Comparison of ENCODE assay signal across 18 cellular contexts in genomic region chr9:135023389-135023788, GRCh38.
DNase-seq lines count a peak whose midpoint lies in the region; ATAC-seq and TF ChIP-seq lines count a peak whose summit lies in the region.
"Had no signal": no experiment of that assay in that cellular context is flagged by ENCODE, and none has a peak within 500 bp of the region (broad histone marks: within the 10 kb centered on the region; RNA-seq: fewer than 3 reads in every experiment).

No MANE protein-coding gene starts in this region.

- peaks cover 3% of the 10 kb centered on the region for H3K4me1 ChIP-seq in RWPE2 (ENCODE audit: insufficient read depth, poor library complexity, severe bottlenecking)
- H3K4me1 ChIP-seq: esophagus muscularis mucosa had no signal

- peaks cover 11% of the 10 kb centered on the region for H3K4me1 Mint-ChIP-seq in HFFc6 (ENCODE audit: low read depth)
- H3K4me1 Mint-ChIP-seq: CD14-positive monocyte, nephron had no signal

- peaks cover 41% of the 10 kb centered on the region for H3K27me3 Mint-ChIP-seq in HFFc6 (ENCODE audit: insufficient read depth)
- H3K27me3 Mint-ChIP-seq: activated naive CD8-positive, alpha-beta T cell had no signal

- H3K36me3 Mint-ChIP-seq in HFFc6 (ENCODE audit: low read depth): peaks cover 3% of the 10 kb centered on the region; the same call in 1 of the 2 replicates
- H3K36me3 Mint-ChIP-seq: activated naive CD8-positive, alpha-beta T cell; CD14-positive monocyte had no signal

- no peak overlapping the region for H3K27ac Mint-ChIP-seq in HFFc6
- H3K27ac Mint-ChIP-seq: activated naive CD8-positive, alpha-beta T cell; CD14-positive monocyte; nephron had no signal

- H3K36me3 ChIP-seq in RWPE2 (ENCODE audit: low read depth): no peaks in the 10 kb centered on the region
- H3K36me3 ChIP-seq: esophagus muscularis mucosa, upper lobe of left lung had no signal

- peak; percentile 94 for ATAC-seq in RWPE2 (ENCODE audit: low read depth)
- peak; percentile 92 for ATAC-seq in esophagus mucosa
- ATAC-seq in HG02840 (IDR thresholded peaks at IDR 0.05; ENCODE audit: low FRiP score, unreplicated experiment): no peak
- ATAC-seq in HG02763 (IDR thresholded peaks at IDR 0.05; ENCODE audit: unreplicated experiment): no peak
- no peak for ATAC-seq in HG03439 (IDR thresholded peaks at IDR 0.05; ENCODE audit: unreplicated experiment)
- ATAC-seq: left lobe of liver had no signal

- no peaks in the 10 kb centered on the region; the same call in 1 of the 2 replicates for H3K9me3 Mint-ChIP-seq in HFFc6

- H3K4me3 Mint-ChIP-seq in HFFc6: no peak overlapping the region
- H3K4me3 Mint-ChIP-seq: activated naive CD8-positive, alpha-beta T cell; CD14-positive monocyte; nephron had no signal

- no peak overlapping the region for H3K4me3 ChIP-seq in RWPE2 (ENCODE audit: severe bottlenecking)
- H3K4me3 ChIP-seq: esophagus muscularis mucosa, upper lobe of left lung had no signal

- TF ChIP-seq CTCF in HFFc6 (IDR thresholded peaks at IDR 0.05) (no peak), RWPE2 (IDR thresholded peaks at IDR 0.05; ENCODE audit: poor library complexity, severe bottlenecking) (no peak)

- no peaks in the 10 kb centered on the region for H3K27me3 ChIP-seq in RWPE2 (ENCODE audit: insufficient read depth, poor library complexity, severe bottlenecking)
- H3K27me3 ChIP-seq: upper lobe of left lung had no signal

- H3K9me3 ChIP-seq in RWPE2 (ENCODE audit: severe bottlenecking): peaks cover 1% of the 10 kb centered on the region
- H3K9me3 ChIP-seq: esophagus muscularis mucosa, upper lobe of left lung had no signal

- H3K27ac ChIP-seq in RWPE2 (ENCODE audit: poor library complexity, severe bottlenecking): no peak overlapping the region
- H3K27ac ChIP-seq: esophagus muscularis mucosa, upper lobe of left lung had no signal

- peak; percentile 9 for DNase-seq in HFFc6
- peak; percentile 87 for DNase-seq in RWPE2 (ENCODE audit: low spot score)
- peak; percentile 61 for DNase-seq in retina
- no peak for DNase-seq in NCI-H2029 treated with DMSO at 0.1 percent for 48 hours (lab: John Stamatoyannopoulos, UW)
- DNase-seq: activated CD4-positive, CD25-positive, alpha-beta regulatory T cell treated with anti-CD3 and anti-CD28 coated beads, Interleukin-2, amount 50 U/mL, for 72 hours; activated CD8-positive, alpha-beta memory T cell treated with anti-CD3 and anti-CD28 coated beads, Interleukin-2, amount 50 U/mL, for 4 hours; NCI-H1436; T-helper 2 cell had no signal

Comparison
In these comparisons a context has a peak if more than half of its experiments do, and no peak if none do; other contexts are left out.
1. ATAC-seq: peak in RWPE2 (single experiment) and esophagus mucosa (single experiment); none in HG02840 (single experiment), HG02763 (single experiment) and HG03439 (single experiment).